Comparison of ENCODE assay signal across 10 cellular contexts in the genomic region with DNA sequence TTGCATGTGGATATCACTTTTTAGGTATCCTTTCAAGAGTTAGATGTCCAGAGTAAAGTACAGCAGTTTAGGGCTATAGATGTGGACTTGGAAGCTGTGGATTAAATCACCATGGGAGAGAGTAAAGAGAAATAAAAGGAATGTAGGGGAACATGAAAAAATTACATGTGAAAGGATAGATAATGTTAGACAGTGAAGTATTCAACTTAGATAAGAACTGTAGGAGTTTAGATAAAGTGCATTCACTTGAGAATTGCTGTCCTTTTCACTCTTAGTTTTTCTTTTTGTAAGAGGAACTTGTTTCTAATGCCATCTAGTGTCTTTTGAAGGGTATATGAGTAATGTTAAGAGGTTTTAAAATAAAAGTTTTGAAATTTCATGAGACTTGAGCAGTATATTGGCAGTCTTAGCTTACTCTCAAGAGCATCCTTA.
DNase-seq lines count a peak whose midpoint lies in the region; ATAC-seq and TF ChIP-seq lines count a peak whose summit lies in the region.
"Had no signal": no experiment of that assay in that cellular context is flagged by ENCODE, and none has a peak within 500 bp of the region (broad histone marks: within the 10 kb centered on the region; RNA-seq: fewer than 3 reads in every experiment).

No MANE protein-coding gene starts in this region.

- H3K9me2 ChIP-seq in SU-DHL-6 (replicated peaks; ENCODE audit: insufficient read depth, low read length), result no peaks in the 10 kb centered on the region

- DNase-seq in ACHN (peak; percentile 39), fibroblast of the conjunctiva (ENCODE audit: low read depth) (peak; percentile 29), head of caudate nucleus (no peak)
- DNase-seq: activated T-cell treated with anti-CD3 and anti-CD28 coated beads, Interleukin-2, amount 50 U/mL, for 48 hours; stimulated activated naive CD4-positive, alpha-beta T cell treated with Interleukin-2 at 50 U/mL for 16 hours had no signal

- peak overlapping the region; percentile 96 for H3K27ac ChIP-seq in SU-DHL-6 (ENCODE audit: low read depth, low read length)

- no peaks in the 10 kb centered on the region for H3K27me3 ChIP-seq in SU-DHL-6 (ENCODE audit: low read length)

- H3K9me3 ChIP-seq in SU-DHL-6 (ENCODE audit: insufficient read depth, low read length), result no peaks in the 10 kb centered on the region

- no peak overlapping the region for H2AFZ ChIP-seq in SU-DHL-6 (ENCODE audit: low read depth, low read length, severe bottlenecking)

- intact Hi-C loops in head of caudate nucleus (cut with DNase I), result no loop called here

- peaks cover 76% of the 10 kb centered on the region for H3K79me2 ChIP-seq in SU-DHL-6 (ENCODE audit: insufficient read depth, low read length)

- peak; percentile 46 for ATAC-seq in GM21723 (IDR thresholded peaks at IDR 0.05; ENCODE audit: unreplicated experiment)
- no peak for ATAC-seq in activated CD4-positive, CD25-positive, alpha-beta regulatory T cell treated with anti-CD3 and anti-CD28 coated beads, Interleukin-2, amount 50 U/mL, for 24 hours
- no peak for ATAC-seq in GM19455 (IDR thresholded peaks at IDR 0.05; ENCODE audit: unreplicated experiment)
- ATAC-seq in GM18870 (IDR thresholded peaks at IDR 0.05; ENCODE audit: unreplicated experiment), result no peak

- in situ Hi-C loops in ACHN (cut with HindIII; ENCODE audit: low pct_ligation_motif_present, low pct_unique_long_range_greater_than_20kb, low sequenced_read_pairs), result no loop called here

- H3K4me3 ChIP-seq in SU-DHL-6 (ENCODE audit: insufficient read depth, low read length, poor library complexity, severe bottlenecking), result no peak overlapping the region

- H4K20me1 ChIP-seq in SU-DHL-6 (ENCODE audit: low read depth, low read length), result no peaks in the 10 kb centered on the region

- peak overlapping the region; percentile 79 for H3K4me2 ChIP-seq in SU-DHL-6 (ENCODE audit: low read depth, low read length, poor library complexity, severe bottlenecking)

- peaks cover 12% of the 10 kb centered on the region; the same call in 1 of the 2 replicates for H3K36me3 ChIP-seq in SU-DHL-6 (ENCODE audit: low read length)

- peak overlapping the region; percentile 42 for H3K9ac ChIP-seq in SU-DHL-6 (ENCODE audit: low read length)

- peaks cover 53% of the 10 kb centered on the region for H3F3A ChIP-seq in SU-DHL-6 (ENCODE audit: insufficient read depth)

- peak; percentile 40 for TF ChIP-seq CTCF in SU-DHL-6 (IDR thresholded peaks at IDR 0.05; ENCODE audit: insufficient read depth, low read length, poor library complexity, severe bottlenecking)

Comparison
In these comparisons a context has a peak if more than half of its experiments do, and no peak if none do; other contexts are left out.
1. DNase-seq: peak in ACHN (single experiment) and fibroblast of the conjunctiva (single experiment); none in head of caudate nucleus (0 of 42).